Comparison of ENCODE assay signal across 12 cellular contexts in the genomic region with DNA sequence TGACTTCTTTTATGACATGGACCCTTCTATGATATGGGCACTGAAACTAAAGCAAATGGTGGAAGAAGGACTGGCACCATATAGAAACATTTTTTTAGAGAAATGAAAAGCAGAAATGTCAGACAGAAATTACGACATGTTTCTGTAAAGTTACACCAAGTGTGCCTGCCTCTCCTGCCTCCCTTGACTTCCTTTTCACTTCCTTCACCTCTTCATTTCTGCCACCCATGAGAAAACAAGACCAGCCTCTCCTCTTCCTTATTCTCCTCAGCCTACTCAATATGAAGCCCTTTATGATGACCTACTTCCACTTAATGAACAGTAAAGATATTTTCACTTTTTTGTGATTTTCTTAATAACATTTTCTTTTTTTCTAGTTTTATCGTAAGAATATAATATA.
"Had no signal": no experiment of that assay in that cellular context is flagged by ENCODE, and none has a peak within 500 bp of the region (broad histone marks: within the 10 kb centered on the region; RNA-seq: fewer than 3 reads in every experiment).

No MANE protein-coding gene starts in this region.

- DNase-seq: activated CD4-positive, alpha-beta T cell treated with anti-CD3 and anti-CD28 coated beads, Interleukin-2, amount 50 U/mL, for 4 hours; activated CD4-positive, CD25-positive, alpha-beta regulatory T cell treated with anti-CD3 and anti-CD28 coated beads, Interleukin-2, amount 50 U/mL, for 72 hours; activated T-cell treated with anti-CD3 and anti-CD28 coated beads, Interleukin-2, amount 50 U/mL, for 72 hours; colonic mucosa; effector CD4-positive, alpha-beta T cell; foreskin melanocyte; head of caudate nucleus; left cardiac atrium; stimulated activated CD4-positive, alpha-beta T cell treated with anti-CD3 and anti-CD28 coated beads, Interleukin-15, amount 100 ng/mL, for 24 hours; stimulated activated CD4-positive, alpha-beta T cell treated with anti-CD3 and anti-CD28 coated beads, Interleukin-4, amount 100 ng/mL, for 24 hours; stimulated activated naive CD8-positive, alpha-beta T cell treated with anti-CD3 and anti-CD28 coated beads, Interleukin-15, amount 100 ng/mL, for 72 hours had no signal

- H3K27ac Mint-ChIP-seq: activated T-cell treated with anti-CD3 and anti-CD28 coated beads, Interleukin-2, amount 50 U/mL, for 72 hours; nephron; stimulated activated naive CD8-positive, alpha-beta T cell treated with anti-CD3 and anti-CD28 coated beads, Interleukin-15, amount 100 ng/mL, for 72 hours had no signal

- H3K27me3 Mint-ChIP-seq: stimulated activated naive CD8-positive, alpha-beta T cell treated with anti-CD3 and anti-CD28 coated beads, Interleukin-15, amount 100 ng/mL, for 72 hours had no signal

- H3K9me3 Mint-ChIP-seq: activated T-cell treated with anti-CD3 and anti-CD28 coated beads, Interleukin-2, amount 50 U/mL, for 72 hours; nephron; stimulated activated naive CD8-positive, alpha-beta T cell treated with anti-CD3 and anti-CD28 coated beads, Interleukin-15, amount 100 ng/mL, for 72 hours had no signal

- H3K4me1 Mint-ChIP-seq: nephron; stimulated activated naive CD8-positive, alpha-beta T cell treated with anti-CD3 and anti-CD28 coated beads, Interleukin-15, amount 100 ng/mL, for 72 hours had no signal

- H3K4me3 Mint-ChIP-seq: activated T-cell treated with anti-CD3 and anti-CD28 coated beads, Interleukin-2, amount 50 U/mL, for 72 hours; nephron; stimulated activated naive CD8-positive, alpha-beta T cell treated with anti-CD3 and anti-CD28 coated beads, Interleukin-15, amount 100 ng/mL, for 72 hours had no signal
